In the genomic region with DNA sequence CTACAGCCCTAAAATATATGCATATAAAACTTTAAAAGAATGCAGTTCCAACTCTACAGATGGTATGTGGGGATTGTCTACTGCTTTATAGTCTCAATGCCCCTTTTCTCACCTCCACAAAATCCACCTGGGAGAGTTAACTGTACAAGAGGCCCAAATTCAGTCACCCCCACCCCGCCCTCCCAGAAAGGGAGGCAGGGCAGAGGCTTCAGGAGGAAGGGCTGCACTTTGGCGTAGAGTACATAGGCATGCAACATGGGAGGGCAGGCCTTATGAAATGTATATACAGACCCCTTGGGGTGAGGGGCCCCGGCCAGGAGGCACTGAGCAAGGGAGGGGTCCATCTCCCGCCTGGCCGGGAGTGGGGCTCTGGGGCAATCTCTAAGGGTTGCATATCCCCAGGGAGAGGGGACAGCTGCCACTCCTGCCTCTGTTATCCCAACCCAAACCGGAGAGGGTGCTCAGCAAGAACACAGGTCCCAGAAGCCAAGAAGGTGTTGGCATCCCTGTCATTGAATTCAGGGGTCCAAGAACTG, we compare ENCODE assay signal across 2 cellular contexts.
TF ChIP-seq lines count a peak whose summit lies in the region.

No MANE protein-coding gene starts in this region.

TF ChIP-seq in SK-N-SH, 30 proteins besides CTCF, POLR2A, EP300 and RAD21:
- TF ChIP-seq POLR2AphosphoS5 (IDR thresholded peaks at IDR 0.05; ENCODE audit: low read depth, low read length) (no peak), SMC3 (IDR thresholded peaks at IDR 0.05; ENCODE audit: low read depth, low read length) (no peak), GABPA (IDR thresholded peaks at IDR 0.05; ENCODE audit: low read depth) (no peak), YY1 (IDR thresholded peaks at IDR 0.05; ENCODE audit: low read depth) (no peak), RFX5 (IDR thresholded peaks at IDR 0.05; ENCODE audit: low read length) (no peak), REST (IDR thresholded peaks at IDR 0.05; ENCODE audit: low read depth, low read length) (no peak), FOSL2 (IDR thresholded peaks at IDR 0.05; ENCODE audit: borderline replicate concordance, low read depth) (no peak), USF1 (IDR thresholded peaks at IDR 0.05; ENCODE audit: borderline replicate concordance, low read depth) (no peak), EZH2phosphoT487 (IDR thresholded peaks at IDR 0.05; ENCODE audit: borderline replicate concordance, low read depth) (no peak), CHD2 (IDR thresholded peaks at IDR 0.05; ENCODE audit: low read length, partially characterized antibody) (no peak), TEAD4 (IDR thresholded peaks at IDR 0.05; ENCODE audit: borderline replicate concordance, insufficient read depth) (no peak), TAF1 (IDR thresholded peaks at IDR 0.05; ENCODE audit: borderline replicate concordance, low read depth, low read length) (no peak), TCF12 (IDR thresholded peaks at IDR 0.05) (no peak), MAX (IDR thresholded peaks at IDR 0.05; ENCODE audit: low read depth) (no peak; the same call in 1 of the 2 replicates), MXI1 (IDR thresholded peaks at IDR 0.05; ENCODE audit: low read depth, low read length) (no peak), NFIC (IDR thresholded peaks at IDR 0.05; ENCODE audit: borderline replicate concordance) (no peak), FOXJ3 (CRISPR knock-in tag; IDR thresholded peaks at IDR 0.05) (no peak)
- TF ChIP-seq, protein P1, sequence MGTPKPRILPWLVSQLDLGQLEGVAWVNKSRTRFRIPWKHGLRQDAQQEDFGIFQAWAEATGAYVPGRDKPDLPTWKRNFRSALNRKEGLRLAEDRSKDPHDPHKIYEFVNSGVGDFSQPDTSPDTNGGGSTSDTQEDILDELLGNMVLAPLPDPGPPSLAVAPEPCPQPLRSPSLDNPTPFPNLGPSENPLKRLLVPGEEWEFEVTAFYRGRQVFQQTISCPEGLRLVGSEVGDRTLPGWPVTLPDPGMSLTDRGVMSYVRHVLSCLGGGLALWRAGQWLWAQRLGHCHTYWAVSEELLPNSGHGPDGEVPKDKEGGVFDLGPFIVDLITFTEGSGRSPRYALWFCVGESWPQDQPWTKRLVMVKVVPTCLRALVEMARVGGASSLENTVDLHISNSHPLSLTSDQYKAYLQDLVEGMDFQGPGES (IDR thresholded peaks at IDR 0.05; ENCODE audit: low read depth, low read length) = no peak
- TF ChIP-seq, protein P2, sequence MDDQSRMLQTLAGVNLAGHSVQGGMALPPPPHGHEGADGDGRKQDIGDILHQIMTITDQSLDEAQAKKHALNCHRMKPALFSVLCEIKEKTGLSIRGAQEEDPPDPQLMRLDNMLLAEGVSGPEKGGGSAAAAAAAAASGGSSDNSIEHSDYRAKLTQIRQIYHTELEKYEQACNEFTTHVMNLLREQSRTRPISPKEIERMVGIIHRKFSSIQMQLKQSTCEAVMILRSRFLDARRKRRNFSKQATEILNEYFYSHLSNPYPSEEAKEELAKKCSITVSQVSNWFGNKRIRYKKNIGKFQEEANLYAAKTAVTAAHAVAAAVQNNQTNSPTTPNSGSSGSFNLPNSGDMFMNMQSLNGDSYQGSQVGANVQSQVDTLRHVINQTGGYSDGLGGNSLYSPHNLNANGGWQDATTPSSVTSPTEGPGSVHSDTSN (IDR thresholded peaks at IDR 0.05) = no peak
- TF ChIP-seq, protein P3, sequence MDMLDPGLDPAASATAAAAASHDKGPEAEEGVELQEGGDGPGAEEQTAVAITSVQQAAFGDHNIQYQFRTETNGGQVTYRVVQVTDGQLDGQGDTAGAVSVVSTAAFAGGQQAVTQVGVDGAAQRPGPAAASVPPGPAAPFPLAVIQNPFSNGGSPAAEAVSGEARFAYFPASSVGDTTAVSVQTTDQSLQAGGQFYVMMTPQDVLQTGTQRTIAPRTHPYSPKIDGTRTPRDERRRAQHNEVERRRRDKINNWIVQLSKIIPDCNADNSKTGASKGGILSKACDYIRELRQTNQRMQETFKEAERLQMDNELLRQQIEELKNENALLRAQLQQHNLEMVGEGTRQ (IDR thresholded peaks at IDR 0.05; ENCODE audit: borderline replicate concordance, low read depth, low read length) = no peak

TF ChIP-seq in SK-N-SH treated with all-trans-retinoic acid at 6 μM for 48 hours, 23 proteins besides CTCF, POLR2A, EP300 and RAD21:
- no peak for TF ChIP-seq CREB5 (CRISPR knock-in tag; IDR thresholded peaks at IDR 0.05; ENCODE audit: low read depth)
- TF ChIP-seq GLIS3 (CRISPR knock-in tag; IDR thresholded peaks at IDR 0.05) = no peak
- TF ChIP-seq BACH2 (CRISPR knock-in tag; IDR thresholded peaks at IDR 0.05; ENCODE audit: borderline replicate concordance) = no peak
- no peak for TF ChIP-seq CSDC2 (CRISPR knock-in tag; IDR thresholded peaks at IDR 0.05)
- no peak for TF ChIP-seq ZC3H10 (CRISPR knock-in tag; IDR thresholded peaks at IDR 0.05)
- no peak for TF ChIP-seq ZNF565 (CRISPR knock-in tag; conservative IDR thresholded peaks at IDR 0.05; ENCODE audit: low read depth)
- TF ChIP-seq RARB (CRISPR knock-in tag; IDR thresholded peaks at IDR 0.05) = no peak
- no peak for TF ChIP-seq PPARA (CRISPR knock-in tag; IDR thresholded peaks at IDR 0.05; ENCODE audit: borderline replicate concordance)
- TF ChIP-seq, protein P4, sequence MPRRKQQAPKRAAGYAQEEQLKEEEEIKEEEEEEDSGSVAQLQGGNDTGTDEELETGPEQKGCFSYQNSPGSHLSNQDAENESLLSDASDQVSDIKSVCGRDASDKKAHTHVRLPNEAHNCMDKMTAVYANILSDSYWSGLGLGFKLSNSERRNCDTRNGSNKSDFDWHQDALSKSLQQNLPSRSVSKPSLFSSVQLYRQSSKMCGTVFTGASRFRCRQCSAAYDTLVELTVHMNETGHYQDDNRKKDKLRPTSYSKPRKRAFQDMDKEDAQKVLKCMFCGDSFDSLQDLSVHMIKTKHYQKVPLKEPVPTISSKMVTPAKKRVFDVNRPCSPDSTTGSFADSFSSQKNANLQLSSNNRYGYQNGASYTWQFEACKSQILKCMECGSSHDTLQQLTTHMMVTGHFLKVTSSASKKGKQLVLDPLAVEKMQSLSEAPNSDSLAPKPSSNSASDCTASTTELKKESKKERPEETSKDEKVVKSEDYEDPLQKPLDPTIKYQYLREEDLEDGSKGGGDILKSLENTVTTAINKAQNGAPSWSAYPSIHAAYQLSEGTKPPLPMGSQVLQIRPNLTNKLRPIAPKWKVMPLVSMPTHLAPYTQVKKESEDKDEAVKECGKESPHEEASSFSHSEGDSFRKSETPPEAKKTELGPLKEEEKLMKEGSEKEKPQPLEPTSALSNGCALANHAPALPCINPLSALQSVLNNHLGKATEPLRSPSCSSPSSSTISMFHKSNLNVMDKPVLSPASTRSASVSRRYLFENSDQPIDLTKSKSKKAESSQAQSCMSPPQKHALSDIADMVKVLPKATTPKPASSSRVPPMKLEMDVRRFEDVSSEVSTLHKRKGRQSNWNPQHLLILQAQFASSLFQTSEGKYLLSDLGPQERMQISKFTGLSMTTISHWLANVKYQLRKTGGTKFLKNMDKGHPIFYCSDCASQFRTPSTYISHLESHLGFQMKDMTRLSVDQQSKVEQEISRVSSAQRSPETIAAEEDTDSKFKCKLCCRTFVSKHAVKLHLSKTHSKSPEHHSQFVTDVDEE (CRISPR knock-in tag; IDR thresholded peaks at IDR 0.05) = no peak
- no peak for TF ChIP-seq TCF4 (CRISPR knock-in tag; IDR thresholded peaks at IDR 0.05; ENCODE audit: borderline replicate concordance)
- TF ChIP-seq CSRNP3 (CRISPR knock-in tag; IDR thresholded peaks at IDR 0.05) = no peak
- no peak for TF ChIP-seq ZNF8 (CRISPR knock-in tag; IDR thresholded peaks at IDR 0.05)
- TF ChIP-seq ZNF70 (CRISPR knock-in tag; IDR thresholded peaks at IDR 0.05) = no peak
- no peak for TF ChIP-seq ARNTL (CRISPR knock-in tag; IDR thresholded peaks at IDR 0.05; ENCODE audit: borderline replicate concordance, low read depth)
- no peak for TF ChIP-seq ESRRG (CRISPR knock-in tag; IDR thresholded peaks at IDR 0.05)
